ENCODE assay signal across 24 cellular contexts in genomic region chr5:153630546-153630945, GRCh38.
"Had no signal": no experiment of that assay in that cellular context is flagged by ENCODE, and none has a peak within 500 bp of the region (broad histone marks: within the 10 kb centered on the region; RNA-seq: fewer than 3 reads in every experiment).

No MANE protein-coding gene starts in this region.

- H3K9me3 ChIP-seq: ascending aorta, esophagus muscularis mucosa, heart left ventricle, right atrium auricular region, testis, transverse colon had no signal

- H3K27ac ChIP-seq: brain microvascular endothelial cell, coronary artery, dorsolateral prefrontal cortex, esophagus muscularis mucosa, foreskin keratinocyte, heart left ventricle, right atrium auricular region, testis, transverse colon, VCaP had no signal

- H3K36me3 ChIP-seq: ascending aorta, brain microvascular endothelial cell, esophagus muscularis mucosa, heart left ventricle, right atrium auricular region, transverse colon had no signal

- H3K27me3 ChIP-seq: ascending aorta, brain microvascular endothelial cell, dorsolateral prefrontal cortex, esophagus muscularis mucosa, foreskin keratinocyte, heart left ventricle, right atrium auricular region, testis, transverse colon had no signal

- H3K4me3 ChIP-seq: ascending aorta, coronary artery, dorsolateral prefrontal cortex, esophagus muscularis mucosa, heart left ventricle, right atrium auricular region, testis, transverse colon had no signal

- DNase-seq: activated CD4-positive, alpha-beta memory T cell treated with anti-CD3 and anti-CD28 coated beads for 36 hours; activated CD4-positive, alpha-beta T cell treated with anti-CD3 and anti-CD28 coated beads for 48 hours; activated CD8-positive, alpha-beta memory T cell treated with anti-CD3 and anti-CD28 coated beads, Interleukin-2, amount 50 U/mL, for 48 hours; activated gamma-delta T cell; activated naive CD4-positive, alpha-beta T cell treated with anti-CD3 and anti-CD28 coated beads, Interleukin-2, amount 10 ng/mL, durations not matched to agents 7 days and 5 days; activated naive CD8-positive, alpha-beta T cell treated with anti-CD3 and anti-CD28 coated beads, Interleukin-2, amount 10 ng/mL, durations not matched to agents 7 days and 5 days; activated T-cell treated with anti-CD3 and anti-CD28 coated beads, Interleukin-2, amount 50 U/mL, for 24 hours; brain microvascular endothelial cell; dorsolateral prefrontal cortex; effector memory CD8-positive, alpha-beta T cell; foreskin keratinocyte; heart left ventricle; hypothalamus; natural killer cell; stimulated activated CD4-positive, alpha-beta T cell treated with anti-CD3 and anti-CD28 coated beads, Interleukin-15, amount 100 ng/mL, for 24 hours; stimulated activated CD4-positive, alpha-beta T cell treated with anti-CD3 and anti-CD28 coated beads, Interleukin-2, amount 100 ng/mL, for 24 hours; stimulated activated naive CD4-positive, alpha-beta T cell treated with Interleukin-2 at 50 U/mL for 16 hours; testis; transverse colon had no signal
